In the genomic region with DNA sequence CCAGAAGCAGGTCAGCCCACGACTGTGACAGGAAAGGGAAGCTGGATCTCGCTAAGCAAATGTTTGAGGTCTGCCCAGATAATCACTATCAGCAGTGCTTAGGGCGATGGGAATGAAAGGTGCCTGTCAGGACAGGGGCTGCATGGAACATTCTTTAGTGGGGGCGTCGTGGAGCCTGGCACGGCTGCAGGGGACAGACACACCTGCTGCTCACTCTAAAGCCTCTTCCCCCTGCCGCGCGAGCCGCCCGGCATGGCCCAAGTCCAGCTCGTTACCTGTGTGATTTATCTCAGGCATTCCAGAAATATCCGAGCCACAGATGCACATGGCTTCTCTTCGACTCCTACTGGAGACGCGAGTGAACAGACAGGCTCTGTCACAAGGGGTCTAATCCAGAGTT, we compare ENCODE assay signal across 19 cellular contexts.
DNase-seq lines count a peak whose midpoint lies in the region; ATAC-seq, FAIRE-seq and TF ChIP-seq lines count a peak whose summit lies in the region.
"Had no signal": no experiment of that assay in that cellular context is flagged by ENCODE, and none has a peak within 500 bp of the region (broad histone marks: within the 10 kb centered on the region; RNA-seq: fewer than 3 reads in every experiment).

No MANE protein-coding gene starts in this region.

- H3K36me3 ChIP-seq in left ventricle myocardium inferior (no peaks in the 10 kb centered on the region), bronchial epithelial cell (ENCODE audit: control insufficient read depth, insufficient read depth, low read length) (no peaks in the 10 kb centered on the region), upper lobe of right lung (no peaks in the 10 kb centered on the region)
- H3K36me3 ChIP-seq: BE2C had no signal

- DNase-seq in Right ventricle myocardium inferior (ENCODE audit: missing footprints) (peak; percentile 41), left ventricle myocardium inferior (no peak), bronchial epithelial cell (ENCODE audit: low read depth) (no peak), mesenteric fat pad (ENCODE audit: low spot score) (peak; percentile 83), upper lobe of right lung (peak; percentile 32), NCI-H526 (lab: John Stamatoyannopoulos, UW) (no peak)
- DNase-seq in activated T-cell treated with anti-CD3 and anti-CD28 coated beads, Interleukin-2, amount 50 U/mL, for 48 hours: no peak
- DNase-seq: BE2C, DND-41, IMR-90, NCI-H1436, NCI-H187 treated with DMSO at 0.1 percent for 48 hours, NCI-H524 treated with DMSO at 0.1 percent for 48 hours, PC-3, SHP77, SW 1271 had no signal

- FAIRE-seq in bronchial epithelial cell (lab: Jason Lieb, UNC): peak; percentile 60
- FAIRE-seq: GM18507 had no signal

- H3K27ac ChIP-seq in left ventricle myocardium inferior (replicated peaks): no peak overlapping the region
- no peak overlapping the region for H3K27ac ChIP-seq in upper lobe of right lung
- H3K27ac ChIP-seq: KMS-11, SK-N-MC had no signal

- H3K27me3 ChIP-seq in left ventricle myocardium inferior (ENCODE audit: low read depth): peaks cover 53% of the 10 kb centered on the region
- H3K27me3 ChIP-seq in bronchial epithelial cell (ENCODE audit: control insufficient read depth, insufficient read depth, low read length): no peaks in the 10 kb centered on the region
- no peaks in the 10 kb centered on the region for H3K27me3 ChIP-seq in upper lobe of right lung
- H3K27me3 ChIP-seq: BE2C had no signal

- intact Hi-C loops in Right ventricle myocardium inferior (cut with DNase I): no loop called here
- intact Hi-C loops in left ventricle myocardium inferior (cut with micrococcal nuclease): no loop called here
- intact Hi-C loops in upper lobe of right lung (cut with DNase I): no loop called here

- H3K4me3 ChIP-seq in left ventricle myocardium inferior: no peak overlapping the region
- no peak overlapping the region for H3K4me3 ChIP-seq in bronchial epithelial cell (ENCODE audit: low read depth, low read length)
- no peak overlapping the region for H3K4me3 ChIP-seq in upper lobe of right lung
- H3K4me3 ChIP-seq: SK-N-MC had no signal

- H3K9me3 ChIP-seq in left ventricle myocardium inferior (replicated peaks) (peaks cover 16% of the 10 kb centered on the region), upper lobe of right lung (no peaks in the 10 kb centered on the region)
- H3K9me3 ChIP-seq: BE2C had no signal

- no peak for ATAC-seq in Right ventricle myocardium inferior
- ATAC-seq in upper lobe of right lung: no peak
- ATAC-seq: PC-3 had no signal

- TF ChIP-seq CTCF in left ventricle myocardium inferior (IDR thresholded peaks at IDR 0.05; ENCODE audit: borderline replicate concordance) (no peak), bronchial epithelial cell (IDR thresholded peaks at IDR 0.05; ENCODE audit: insufficient read depth, low read length, severe bottlenecking) (no peak), upper lobe of right lung (IDR thresholded peaks at IDR 0.05) (no peak)

- no peaks in the 10 kb centered on the region for H3K4me1 ChIP-seq in left ventricle myocardium inferior
- H3K4me1 ChIP-seq in upper lobe of right lung: no peaks in the 10 kb centered on the region
- H3K4me1 ChIP-seq: BE2C had no signal

Comparison
In these comparisons a context has a peak if more than half of its experiments do, and no peak if none do; other contexts are left out.
1. DNase-seq: peak in Right ventricle myocardium inferior (single experiment), mesenteric fat pad (single experiment) and upper lobe of right lung (single experiment); none in left ventricle myocardium inferior (single experiment), bronchial epithelial cell (single experiment), NCI-H526 (0 of 2) and activated T-cell treated with anti-CD3 and anti-CD28 coated beads, Interleukin-2, amount 50 U/mL, for 48 hours (0 of 2).